ENCODE assay signal across 1 cellular context in the genomic region with DNA sequence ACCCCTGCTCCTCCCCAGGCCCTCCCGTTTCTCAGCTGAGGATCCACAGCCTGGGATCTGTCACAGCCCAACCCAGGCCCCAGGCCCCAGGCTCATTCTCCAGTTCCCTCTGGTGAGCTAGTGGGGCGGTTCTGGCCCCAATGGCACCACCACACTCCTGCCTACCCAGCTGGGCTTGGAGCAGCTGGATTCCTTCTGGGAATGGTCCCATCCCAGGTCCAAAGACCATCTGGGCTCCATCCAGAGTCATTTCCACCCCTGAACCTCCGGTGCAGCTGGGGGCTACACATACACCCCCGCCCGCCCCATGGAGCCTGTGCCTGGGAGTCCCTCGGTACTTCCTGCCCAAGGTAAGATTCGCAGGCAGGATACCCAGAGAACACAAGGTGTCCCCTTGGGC.
TF ChIP-seq lines count a peak whose summit lies in the region.

No MANE protein-coding gene starts in this region.

TF ChIP-seq in HepG2, 621 proteins besides CTCF, POLR2A, EP300 and RAD21 (continued from another document):
- TF ChIP-seq, protein P1, sequence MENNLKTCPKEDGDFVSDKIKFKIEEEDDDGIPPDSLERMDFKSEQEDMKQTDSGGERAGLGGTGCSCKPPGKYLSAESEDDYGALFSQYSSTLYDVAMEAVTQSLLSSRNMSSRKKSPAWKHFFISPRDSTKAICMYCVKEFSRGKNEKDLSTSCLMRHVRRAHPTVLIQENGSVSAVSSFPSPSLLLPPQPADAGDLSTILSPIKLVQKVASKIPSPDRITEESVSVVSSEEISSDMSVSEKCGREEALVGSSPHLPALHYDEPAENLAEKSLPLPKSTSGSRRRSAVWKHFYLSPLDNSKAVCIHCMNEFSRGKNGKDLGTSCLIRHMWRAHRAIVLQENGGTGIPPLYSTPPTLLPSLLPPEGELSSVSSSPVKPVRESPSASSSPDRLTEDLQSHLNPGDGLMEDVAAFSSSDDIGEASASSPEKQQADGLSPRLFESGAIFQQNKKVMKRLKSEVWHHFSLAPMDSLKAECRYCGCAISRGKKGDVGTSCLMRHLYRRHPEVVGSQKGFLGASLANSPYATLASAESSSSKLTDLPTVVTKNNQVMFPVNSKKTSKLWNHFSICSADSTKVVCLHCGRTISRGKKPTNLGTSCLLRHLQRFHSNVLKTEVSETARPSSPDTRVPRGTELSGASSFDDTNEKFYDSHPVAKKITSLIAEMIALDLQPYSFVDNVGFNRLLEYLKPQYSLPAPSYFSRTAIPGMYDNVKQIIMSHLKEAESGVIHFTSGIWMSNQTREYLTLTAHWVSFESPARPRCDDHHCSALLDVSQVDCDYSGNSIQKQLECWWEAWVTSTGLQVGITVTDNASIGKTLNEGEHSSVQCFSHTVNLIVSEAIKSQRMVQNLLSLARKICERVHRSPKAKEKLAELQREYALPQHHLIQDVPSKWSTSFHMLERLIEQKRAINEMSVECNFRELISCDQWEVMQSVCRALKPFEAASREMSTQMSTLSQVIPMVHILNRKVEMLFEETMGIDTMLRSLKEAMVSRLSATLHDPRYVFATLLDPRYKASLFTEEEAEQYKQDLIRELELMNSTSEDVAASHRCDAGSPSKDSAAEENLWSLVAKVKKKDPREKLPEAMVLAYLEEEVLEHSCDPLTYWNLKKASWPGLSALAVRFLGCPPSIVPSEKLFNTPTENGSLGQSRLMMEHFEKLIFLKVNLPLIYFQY (CRISPR knock-in tag; IDR thresholded peaks at IDR 0.05; ENCODE audit: borderline replicate concordance) = peak; percentile 54; the same call in 1 of the 2 replicates
- no peak for TF ChIP-seq SIX4 (CRISPR knock-in tag; IDR thresholded peaks at IDR 0.05)
- no peak for TF ChIP-seq ESRRA (CRISPR knock-in tag; IDR thresholded peaks at IDR 0.05; ENCODE audit: low read depth)
TF ChIP-seq in HepG2: peak in this region for 8.
